8 cellular contexts compared by ENCODE assay signal in the genomic region with DNA sequence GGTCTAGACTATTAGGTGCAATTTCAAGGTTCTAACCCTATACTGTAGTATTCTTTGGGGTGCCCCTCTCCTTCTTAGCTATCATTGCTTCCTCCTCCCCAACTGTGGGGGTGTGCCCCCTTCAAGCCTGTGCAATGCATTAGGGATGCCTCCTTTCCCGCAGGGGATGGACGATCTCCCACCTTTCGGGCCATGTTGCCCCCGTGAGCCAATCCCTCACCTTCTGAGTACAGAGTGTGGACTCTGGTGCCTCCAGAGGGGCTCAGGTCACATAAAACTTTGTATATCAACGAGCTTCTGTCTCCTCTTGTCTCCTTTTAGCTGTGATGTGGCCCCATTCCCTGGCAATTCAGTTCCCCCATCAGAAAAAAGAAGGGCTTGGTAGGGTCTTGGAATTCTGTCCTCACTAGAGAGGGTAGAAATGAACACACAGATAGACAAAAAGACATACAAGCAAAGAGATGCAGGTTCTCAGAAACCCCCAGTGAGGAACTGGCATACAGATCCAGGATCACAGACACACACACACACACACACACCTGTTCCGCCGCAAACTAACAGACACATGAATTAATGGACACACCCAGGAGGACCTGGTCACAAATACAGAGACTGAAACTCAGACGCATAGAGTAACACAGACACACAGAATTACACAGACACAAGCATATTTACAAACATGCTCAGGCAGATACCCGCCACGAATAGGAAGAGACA. TPM values are rescaled to one million over a fixed set of nuclear protein-coding genes. Genes with fewer than 3 reads are reported as not detected.
A peak's percentile ranks its signal among the peaks of the same experiment; 100 is the strongest.
DNase-seq lines count a peak whose midpoint lies in the region; ATAC-seq and TF ChIP-seq lines count a peak whose summit lies in the region.

No MANE protein-coding gene starts in this region.

- POLR2A ChIA-PET in WTC11 (lab: Charles Lee), result interaction anchor here (0.6 to 2.5 kb wide), 4 partner anchors 9 to 57 kb away, joined by 3 to 12 read pairs (median 4); no protein-coding TSS in a partner anchor

- H3K4me3 ChIP-seq in GM12875 (ENCODE audit: low read depth, low read length), result peak overlapping the region; percentile 25
- peak overlapping the region; percentile 70 for H3K4me3 ChIP-seq in fibroblast of the aortic adventitia (ENCODE audit: low read depth, low read length)
- H3K4me3 ChIP-seq in retinal pigment epithelial cell (ENCODE audit: low read length), result peak overlapping the region; percentile 83

- in situ Hi-C loops in G401 (cut with HindIII; ENCODE audit: low sequenced_read_pairs), result no loop called here

- CTCF ChIA-PET in WTC11 (lab: Charles Lee), result interaction anchor here (0.5 to 5.7 kb wide), 12 partner anchors 12 to 302 kb away, joined by 3 to 95 read pairs (median 8); a partner anchor contains a TSS

- no peaks in the 10 kb centered on the region; the same call in 1 of the 2 replicates for H3K27me3 Mint-ChIP-seq in WTC11 (ENCODE audit: low read depth)

- DNase-seq in WTC11 (ENCODE audit: low spot score) (no peak), fibroblast of the aortic adventitia (ENCODE audit: low read depth) (no peak), retinal pigment epithelial cell (ENCODE audit: low read depth) (no peak), G401 (ENCODE audit: low spot score) (no peak), inferior parietal cortex (ENCODE audit: extremely low spot score) (no peak)
- no peak for DNase-seq in stimulated activated naive CD4-positive, alpha-beta T cell (lab: John Stamatoyannopoulos, UW)

- ATAC-seq in WTC11 (no peak), HG03175 (IDR thresholded peaks at IDR 0.05; ENCODE audit: unreplicated experiment) (no peak)

- peaks cover 19% of the 10 kb centered on the region for H3K4me1 Mint-ChIP-seq in WTC11

- H3K27ac Mint-ChIP-seq in WTC11, result peak overlapping the region; percentile 99

- no peaks in the 10 kb centered on the region for H3K9me3 Mint-ChIP-seq in WTC11

- peak overlapping the region; percentile 95 for H3K4me3 Mint-ChIP-seq in WTC11

- no peak for TF ChIP-seq CTCF in GM12875 (IDR thresholded peaks at IDR 0.05; ENCODE audit: borderline replicate concordance, insufficient read depth, low read depth, low read length)
- no peak for TF ChIP-seq CTCF in WTC11 (IDR thresholded peaks at IDR 0.05)
- no peak for TF ChIP-seq CTCF in fibroblast of the aortic adventitia (IDR thresholded peaks at IDR 0.05; ENCODE audit: insufficient read depth, low read length)
- no peak for TF ChIP-seq CTCF in retinal pigment epithelial cell (conservative IDR thresholded peaks at IDR 0.05; ENCODE audit: low read depth, low read length)

- peaks cover 22% of the 10 kb centered on the region for H3K36me3 Mint-ChIP-seq in WTC11

TF ChIP-seq in WTC11, 78 proteins besides CTCF, POLR2A, EP300 and RAD21:
- TF ChIP-seq ZNF219 (CRISPR knock-in tag; IDR thresholded peaks at IDR 0.05; ENCODE audit: borderline replicate concordance) (no peak), ZNF232 (CRISPR knock-in tag; IDR thresholded peaks at IDR 0.05) (no peak), EMX1 (CRISPR knock-in tag; IDR thresholded peaks at IDR 0.05) (no peak), SMAD4 (CRISPR knock-in tag; IDR thresholded peaks at IDR 0.05) (no peak), SOX15 (CRISPR knock-in tag; IDR thresholded peaks at IDR 0.05) (no peak), TEAD4 (CRISPR knock-in tag; IDR thresholded peaks at IDR 0.05) (no peak), ZNF121 (CRISPR knock-in tag; IDR thresholded peaks at IDR 0.05) (no peak), MXD4 (CRISPR knock-in tag; IDR thresholded peaks at IDR 0.05; ENCODE audit: borderline replicate concordance) (no peak), ZNF423 (CRISPR knock-in tag; IDR thresholded peaks at IDR 0.05) (no peak), JUN (CRISPR knock-in tag; IDR thresholded peaks at IDR 0.05) (no peak), NFATC4 (CRISPR knock-in tag; IDR thresholded peaks at IDR 0.05) (no peak), ZNF416 (CRISPR knock-in tag; IDR thresholded peaks at IDR 0.05) (no peak)
- TF ChIP-seq, protein P1, sequence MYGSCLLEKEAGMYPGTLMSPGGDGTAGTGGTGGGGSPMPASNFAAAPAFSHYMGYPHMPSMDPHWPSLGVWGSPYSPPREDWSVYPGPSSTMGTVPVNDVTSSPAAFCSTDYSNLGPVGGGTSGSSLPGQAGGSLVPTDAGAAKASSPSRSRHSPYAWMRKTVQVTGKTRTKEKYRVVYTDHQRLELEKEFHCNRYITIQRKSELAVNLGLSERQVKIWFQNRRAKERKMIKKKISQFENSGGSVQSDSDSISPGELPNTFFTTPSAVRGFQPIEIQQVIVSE (CRISPR knock-in tag; IDR thresholded peaks at IDR 0.05; ENCODE audit: borderline replicate concordance), result no peak
- TF ChIP-seq, protein P2, sequence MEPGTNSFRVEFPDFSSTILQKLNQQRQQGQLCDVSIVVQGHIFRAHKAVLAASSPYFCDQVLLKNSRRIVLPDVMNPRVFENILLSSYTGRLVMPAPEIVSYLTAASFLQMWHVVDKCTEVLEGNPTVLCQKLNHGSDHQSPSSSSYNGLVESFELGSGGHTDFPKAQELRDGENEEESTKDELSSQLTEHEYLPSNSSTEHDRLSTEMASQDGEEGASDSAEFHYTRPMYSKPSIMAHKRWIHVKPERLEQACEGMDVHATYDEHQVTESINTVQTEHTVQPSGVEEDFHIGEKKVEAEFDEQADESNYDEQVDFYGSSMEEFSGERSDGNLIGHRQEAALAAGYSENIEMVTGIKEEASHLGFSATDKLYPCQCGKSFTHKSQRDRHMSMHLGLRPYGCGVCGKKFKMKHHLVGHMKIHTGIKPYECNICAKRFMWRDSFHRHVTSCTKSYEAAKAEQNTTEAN (CRISPR knock-in tag; IDR thresholded peaks at IDR 0.05), result no peak
- TF ChIP-seq, protein P3, sequence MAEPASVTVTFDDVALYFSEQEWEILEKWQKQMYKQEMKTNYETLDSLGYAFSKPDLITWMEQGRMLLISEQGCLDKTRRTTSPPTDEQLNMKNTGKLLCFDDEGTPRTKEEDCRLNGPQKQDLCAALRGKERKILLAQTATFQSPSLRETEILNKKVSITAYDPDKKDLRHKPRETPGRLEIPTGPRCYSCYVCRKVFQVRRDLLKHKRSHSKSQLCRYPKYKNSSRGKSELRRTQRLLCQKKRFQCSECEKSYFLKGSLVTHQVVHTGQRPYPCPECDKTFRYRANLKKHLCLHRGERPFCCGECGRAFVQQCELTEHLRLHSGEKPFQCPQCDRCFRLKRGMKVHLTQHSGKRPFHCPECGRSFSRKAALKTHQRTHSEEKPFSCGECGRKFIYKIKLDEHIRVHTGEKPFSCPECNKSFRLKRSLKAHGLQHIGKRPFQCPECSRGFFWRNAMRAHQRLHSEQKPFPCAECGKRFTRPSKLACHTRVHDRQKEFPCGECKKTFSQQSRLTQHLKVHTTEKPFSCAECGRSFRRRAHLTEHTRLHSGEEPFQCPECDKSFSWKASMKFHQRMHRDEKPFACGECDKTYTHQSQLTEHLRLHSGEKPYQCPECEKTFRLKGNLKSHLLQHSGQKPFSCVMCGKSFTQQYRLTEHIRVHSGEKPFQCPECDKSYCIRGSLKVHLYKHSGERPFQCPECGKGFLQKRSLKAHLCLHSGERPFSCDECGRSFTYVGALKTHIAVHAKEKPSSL (CRISPR knock-in tag; conservative IDR thresholded peaks at IDR 0.05), result no peak
- TF ChIP-seq, protein P4, sequence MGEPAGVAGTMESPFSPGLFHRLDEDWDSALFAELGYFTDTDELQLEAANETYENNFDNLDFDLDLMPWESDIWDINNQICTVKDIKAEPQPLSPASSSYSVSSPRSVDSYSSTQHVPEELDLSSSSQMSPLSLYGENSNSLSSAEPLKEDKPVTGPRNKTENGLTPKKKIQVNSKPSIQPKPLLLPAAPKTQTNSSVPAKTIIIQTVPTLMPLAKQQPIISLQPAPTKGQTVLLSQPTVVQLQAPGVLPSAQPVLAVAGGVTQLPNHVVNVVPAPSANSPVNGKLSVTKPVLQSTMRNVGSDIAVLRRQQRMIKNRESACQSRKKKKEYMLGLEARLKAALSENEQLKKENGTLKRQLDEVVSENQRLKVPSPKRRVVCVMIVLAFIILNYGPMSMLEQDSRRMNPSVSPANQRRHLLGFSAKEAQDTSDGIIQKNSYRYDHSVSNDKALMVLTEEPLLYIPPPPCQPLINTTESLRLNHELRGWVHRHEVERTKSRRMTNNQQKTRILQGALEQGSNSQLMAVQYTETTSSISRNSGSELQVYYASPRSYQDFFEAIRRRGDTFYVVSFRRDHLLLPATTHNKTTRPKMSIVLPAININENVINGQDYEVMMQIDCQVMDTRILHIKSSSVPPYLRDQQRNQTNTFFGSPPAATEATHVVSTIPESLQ (CRISPR knock-in tag; IDR thresholded peaks at IDR 0.05), result no peak
- TF ChIP-seq, protein P5, sequence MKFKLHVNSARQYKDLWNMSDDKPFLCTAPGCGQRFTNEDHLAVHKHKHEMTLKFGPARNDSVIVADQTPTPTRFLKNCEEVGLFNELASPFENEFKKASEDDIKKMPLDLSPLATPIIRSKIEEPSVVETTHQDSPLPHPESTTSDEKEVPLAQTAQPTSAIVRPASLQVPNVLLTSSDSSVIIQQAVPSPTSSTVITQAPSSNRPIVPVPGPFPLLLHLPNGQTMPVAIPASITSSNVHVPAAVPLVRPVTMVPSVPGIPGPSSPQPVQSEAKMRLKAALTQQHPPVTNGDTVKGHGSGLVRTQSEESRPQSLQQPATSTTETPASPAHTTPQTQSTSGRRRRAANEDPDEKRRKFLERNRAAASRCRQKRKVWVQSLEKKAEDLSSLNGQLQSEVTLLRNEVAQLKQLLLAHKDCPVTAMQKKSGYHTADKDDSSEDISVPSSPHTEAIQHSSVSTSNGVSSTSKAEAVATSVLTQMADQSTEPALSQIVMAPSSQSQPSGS (CRISPR knock-in tag; IDR thresholded peaks at IDR 0.05; ENCODE audit: borderline replicate concordance, low read depth), result no peak

RNA-seq across cellular contexts. Expression of a gene that starts 2.5 kb away (rescaled TPM):
- total RNA-seq in WTC11 (2021), result 246 to 282 TPM (median 257 TPM) in 3 replicates
- 98.4 and 108 TPM in 2 replicates for total RNA-seq in fibroblast of the aortic adventitia (ENCODE audit: low replicate concordance)
- 85.0 and 116 TPM in 2 replicates for total RNA-seq in G401 (2014; rRNA removed; shearing (Covaris generic))

RNA-seq across cellular contexts. Expression of a gene that starts 42.6 kb away (rescaled TPM):
- total RNA-seq in WTC11 (2021) (25.0 to 27.3 TPM (median 27.0 TPM) in 3 replicates), fibroblast of the aortic adventitia (ENCODE audit: low replicate concordance) (121 and 305 TPM in 2 replicates)
- total RNA-seq in G401 (2014; rRNA removed; shearing (Covaris generic)), result 21.0 and 22.4 TPM in 2 replicates

RNA-seq across cellular contexts. Expression of a gene that starts 48.3 kb away (rescaled TPM):
- total RNA-seq in WTC11 (2021) (29.7 to 31.4 TPM (median 30.8 TPM) in 3 replicates), fibroblast of the aortic adventitia (ENCODE audit: low replicate concordance) (7.9 and 11.4 TPM in 2 replicates)
- 9.3 and 12.3 TPM in 2 replicates for total RNA-seq in G401 (2014; rRNA removed; shearing (Covaris generic))

Comparison
In these comparisons a context has a peak if more than half of its experiments do, and no peak if none do; other contexts are left out.
1. H3K4me3 ChIP-seq: peak in every context shown above with its lines; median percentile 83 in retinal pigment epithelial cell; 70 in fibroblast of the aortic adventitia; 25 in GM12875.